Comparison of ENCODE assay signal across 23 cellular contexts in the genomic region with DNA sequence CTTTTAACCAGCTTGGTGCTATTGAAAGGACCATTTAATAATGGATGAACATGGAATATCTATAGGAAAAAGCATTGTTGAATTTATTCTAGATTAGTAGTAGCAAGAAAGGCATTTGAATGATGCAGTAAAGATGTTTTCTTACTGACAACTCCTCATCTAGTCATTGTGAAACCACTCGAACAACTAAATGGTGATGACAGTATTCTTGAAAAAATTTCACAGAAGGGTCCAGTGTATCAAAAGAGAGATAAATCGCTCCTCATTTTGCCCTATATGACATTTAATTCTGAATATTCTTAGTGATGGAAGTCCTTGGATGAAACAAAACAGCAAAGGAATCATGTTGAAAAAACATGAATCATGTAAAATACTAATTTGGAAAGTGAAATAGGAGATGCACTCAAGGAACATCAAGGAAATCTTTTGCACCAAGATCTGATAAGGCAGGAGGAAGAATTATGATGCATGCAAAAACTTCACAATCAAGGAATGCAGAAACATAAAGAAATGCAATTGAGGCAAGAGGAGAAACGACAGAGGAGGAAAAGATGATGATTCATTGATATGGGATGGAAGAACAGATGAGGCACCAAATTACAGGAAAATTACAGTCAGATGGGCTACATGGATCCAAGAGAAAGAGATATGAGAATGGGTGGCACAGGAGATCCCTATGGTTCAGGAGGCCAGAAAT.
"Had no signal": no experiment of that assay in that cellular context is flagged by ENCODE, and none has a peak within 500 bp of the region (broad histone marks: within the 10 kb centered on the region; RNA-seq: fewer than 3 reads in every experiment).

No MANE protein-coding gene starts in this region.

- H3K36me3 Mint-ChIP-seq: activated naive CD8-positive, alpha-beta T cell; memory B cell had no signal

- DNase-seq: activated CD4-positive, alpha-beta T cell treated with anti-CD3 and anti-CD28 coated beads for 1 hour; activated CD4-positive, alpha-beta T cell treated with anti-CD3 and anti-CD28 coated beads, Interleukin-2, amount 50 U/mL, for 4 hours; activated naive CD4-positive, alpha-beta T cell; activated T-cell treated with anti-CD3 and anti-CD28 coated beads for 4 hours; adrenal gland; brain microvascular endothelial cell; caudate nucleus; effector CD4-positive, alpha-beta T cell; foreskin fibroblast; heart right ventricle; islet precursor cell; left cardiac atrium; ovary; stimulated activated CD4-positive, alpha-beta T cell treated with anti-CD3 and anti-CD28 coated beads, Interleukin-2, amount 100 ng/mL, for 48 hours; stimulated activated naive B cell treated with anti-CD40 and anti-IgM and Interleukin-4, amounts not matched to agents 10 μg/mL and 1 μg/mL and 100 μg/mL, for 72 hours; upper lobe of left lung; WERI-Rb-1 had no signal

- H3K27me3 Mint-ChIP-seq: dendritic cell treated with granulocyte-macrophage colony-stimulating factor and Interleukin-4, amounts not matched to agents 40 ng/mL and 50 ng/mL, for 4 days had no signal

- H3K4me1 Mint-ChIP-seq: memory B cell; nephron; stimulated activated naive B cell treated with anti-CD40 and anti-IgM and Interleukin-4, amounts not matched to agents 10 μg/mL and 1 μg/mL and 100 μg/mL, for 72 hours had no signal

- H3K4me3 ChIP-seq: adrenal gland, ascending aorta, heart right ventricle, ovary, prostate gland, upper lobe of left lung had no signal

- ATAC-seq: heart right ventricle; left cardiac atrium; stimulated activated naive B cell treated with anti-CD40 and anti-IgM and Interleukin-4, amounts not matched to agents 10 μg/mL and 1 μg/mL and 100 μg/mL, for 72 hours had no signal

- H3K9me3 Mint-ChIP-seq: nephron had no signal

- H3K27ac Mint-ChIP-seq: activated naive CD8-positive, alpha-beta T cell; dendritic cell treated with granulocyte-macrophage colony-stimulating factor and Interleukin-4, amounts not matched to agents 40 ng/mL and 50 ng/mL, for 4 days; memory B cell; nephron; stimulated activated naive B cell treated with anti-CD40 and anti-IgM and Interleukin-4, amounts not matched to agents 10 μg/mL and 1 μg/mL and 100 μg/mL, for 72 hours had no signal

- H3K4me3 Mint-ChIP-seq: activated naive CD8-positive, alpha-beta T cell; dendritic cell treated with granulocyte-macrophage colony-stimulating factor and Interleukin-4, amounts not matched to agents 40 ng/mL and 50 ng/mL, for 4 days; memory B cell; nephron; stimulated activated naive B cell treated with anti-CD40 and anti-IgM and Interleukin-4, amounts not matched to agents 10 μg/mL and 1 μg/mL and 100 μg/mL, for 72 hours had no signal
